Comparison of ENCODE assay signal across 25 cellular contexts in genomic region chr15:66625974-66626373, GRCh38.
DNase-seq lines count a peak whose midpoint lies in the region; ATAC-seq, FAIRE-seq and TF ChIP-seq lines count a peak whose summit lies in the region.
"Had no signal": no experiment of that assay in that cellular context is flagged by ENCODE, and none has a peak within 500 bp of the region (broad histone marks: within the 10 kb centered on the region; RNA-seq: fewer than 3 reads in every experiment).

No MANE protein-coding gene starts in this region.

- H3K9ac ChIP-seq in HepG2 (ENCODE audit: insufficient read depth, low read depth, low read length) = no peak overlapping the region
- no peak overlapping the region for H3K9ac ChIP-seq in smooth muscle cell (ENCODE audit: low read depth)
- H3K9ac ChIP-seq: SK-N-SH had no signal

- TF ChIP-seq EP300 in HepG2 (IDR thresholded peaks at IDR 0.05; ENCODE audit: low read depth in 2 of 2, low read length in 2 of 2) (no peak), HepG2 (CRISPR knock-in tag; IDR thresholded peaks at IDR 0.05; ENCODE audit: borderline replicate concordance) (no peak), transverse colon (IDR thresholded peaks at IDR 0.05; ENCODE audit: low read depth) (no peak)

- no peaks in the 10 kb centered on the region for H3K36me3 ChIP-seq in HepG2 (replicated peaks in 1 of 2; ENCODE audit: control insufficient read depth in 1 of 2, insufficient read depth in 2 of 2, low read length in 2 of 2)
- no peaks in the 10 kb centered on the region for H3K36me3 ChIP-seq in right lobe of liver
- no peaks in the 10 kb centered on the region for H3K36me3 ChIP-seq in Panc1 (ENCODE audit: control insufficient read depth, insufficient read depth, low read length)
- no peaks in the 10 kb centered on the region for H3K36me3 ChIP-seq in smooth muscle cell (ENCODE audit: low read depth)
- H3K36me3 ChIP-seq in transverse colon = no peaks in the 10 kb centered on the region
- H3K36me3 ChIP-seq: Peyer's patch had no signal

- BruUV-seq in HepG2 (replicated peaks; lab: Mats Ljungman, UMichigan) (no TSS peak), Panc1 (replicated peaks; lab: Mats Ljungman, UMichigan) (no TSS peak)

- H4K20me1 ChIP-seq in HepG2 (ENCODE audit: insufficient read depth, low read length) (no peaks in the 10 kb centered on the region), smooth muscle cell (ENCODE audit: low read depth) (no peaks in the 10 kb centered on the region)

- POLR2A ChIA-PET in HepG2 (lab: Yijun Ruan, JAX) (no interaction called here), Panc1 (lab: Charles Lee) (no interaction called here)

- 80% methylated on average over 4 of the region's 4 CpGs for WGBS in HepG2 (ENCODE audit: low lambda C conversion rate)
- WGBS in right lobe of liver (ENCODE audit: insufficient coverage, low coverage, low lambda C conversion rate, missing lambda C conversion rate) = 88% methylated on average over 4 of the region's 4 CpGs
- 83% methylated on average over 4 of the region's 4 CpGs for WGBS in smooth muscle cell (ENCODE audit: low lambda C conversion rate)
- WGBS in transverse colon (ENCODE audit: low coverage in 1 of 2), 2 donors = 82 to 83% methylated on average over 1 to 4 of the region's 4 CpGs

- TF ChIP-seq POLR2A in HepG2 (IDR thresholded peaks at IDR 0.05; ENCODE audit: insufficient read depth in 1 of 2, low read depth in 2 of 2, low read length in 2 of 2) (no peak), right lobe of liver (IDR thresholded peaks at IDR 0.05) (no peak), transverse colon (IDR thresholded peaks at IDR 0.05) (no peak)

- no peak for TF ChIP-seq RAD21 in HepG2 (CRISPR knock-in tag; IDR thresholded peaks at IDR 0.05)

- no peak for DNase-seq in HepG2 (ENCODE audit: low spot score)
- DNase-seq in right lobe of liver = no peak
- DNase-seq in Panc1 (ENCODE audit: low read depth, low spot score) = no peak
- peak; percentile 36 for DNase-seq in epithelial cell of esophagus (ENCODE audit: low read depth)
- no peak for DNase-seq in smooth muscle cell (lab: John Stamatoyannopoulos, UW; ENCODE audit: unreplicated experiment)
- DNase-seq in NCI-H1930 (lab: John Stamatoyannopoulos, UW) = no peak
- DNase-seq in transverse colon = no peak
- DNase-seq: Caco-2; CD8-positive, alpha-beta T cell; DMS79; EL; GF-D8; H7; Kasumi-1; NCI-H1105 treated with DMSO at 0.1 percent for 48 hours; NCI-H2029 treated with DMSO at 0.1 percent for 48 hours; NCI-H69; Peyer's patch; SIG-M5; SK-N-SH; SW 1271 had no signal

- CTCF ChIA-PET in HepG2 (lab: Yijun Ruan, JAX; ENCODE audit: low intra/inter-chr PET ratio, low total read pairs) (no interaction called here), Panc1 (lab: Charles Lee) (no interaction called here)

- in situ Hi-C loops in HepG2 (cut with HindIII; ENCODE audit: extremely low pct_ligation_motif_present, low pct_unique_long_range_greater_than_20kb) (no loop called here), Panc1 (cut with HindIII; ENCODE audit: low pct_unique_long_range_greater_than_20kb, low sequenced_read_pairs) (no loop called here), transverse colon (cut with MboI; ENCODE audit: low pct_ligation_motif_present in 1 of 4, low pct_unique_long_range_greater_than_20kb in 1 of 4, low sequenced_read_pairs in 3 of 4) (no loop called here)

- FAIRE-seq in HepG2 (lab: Jason Lieb, UNC) = no peak
- FAIRE-seq: GM12891 had no signal

- H3K79me2 ChIP-seq in HepG2 (ENCODE audit: insufficient read depth, low read length) (no peaks in the 10 kb centered on the region), smooth muscle cell (ENCODE audit: low read depth) (no peaks in the 10 kb centered on the region)

- H3K27ac ChIP-seq in HepG2 (ENCODE audit: extremely low read length, insufficient read depth, low read length) (no peak overlapping the region), right lobe of liver (no peak overlapping the region), Panc1 (ENCODE audit: low read length) (no peak overlapping the region), smooth muscle cell (ENCODE audit: low read depth) (peak overlapping the region; percentile 71), transverse colon (no peak overlapping the region)
- H3K27ac ChIP-seq: 22Rv1, C4-2B, Peyer's patch had no signal

- ATAC-seq in HepG2 (no peak), right lobe of liver (no peak), Panc1 (0 out of 2 replicates have a peak, but pooled peaks have one; percentile 18), GM21825 (IDR thresholded peaks at IDR 0.05; ENCODE audit: unreplicated experiment) (no peak)
- ATAC-seq: CD8-positive, alpha-beta T cell had no signal

- peaks cover 24% of the 10 kb centered on the region for H3K4me1 ChIP-seq in HepG2 (ENCODE audit: insufficient read depth, low read length)
- no peaks in the 10 kb centered on the region for H3K4me1 ChIP-seq in right lobe of liver
- peaks cover 18% of the 10 kb centered on the region for H3K4me1 ChIP-seq in Panc1 (ENCODE audit: control insufficient read depth, insufficient read depth, low read length)
- peaks cover 37% of the 10 kb centered on the region for H3K4me1 ChIP-seq in smooth muscle cell (ENCODE audit: low read depth)
- peaks cover 8 to 26% (median 19%) of the 10 kb centered on the region in 4 donors for H3K4me1 ChIP-seq in transverse colon

- H2AFZ ChIP-seq in HepG2 (ENCODE audit: low read length) (no peak overlapping the region), smooth muscle cell (ENCODE audit: low read depth) (peak overlapping the region; percentile 44)

- H3K4me2 ChIP-seq in HepG2 (ENCODE audit: low read depth, low read length) (no peak overlapping the region), smooth muscle cell (no peak overlapping the region)
- H3K4me2 ChIP-seq: SK-N-SH had no signal

- H3K27me3 ChIP-seq in HepG2 (ENCODE audit: control insufficient read depth in 1 of 2, insufficient read depth in 2 of 2, low read length in 2 of 2) (peaks cover 0 to 4% of the 10 kb centered on the region in 2 experiments; a peak in 2 of 5 replicates), right lobe of liver (no peaks in the 10 kb centered on the region), Panc1 (ENCODE audit: control insufficient read depth, insufficient read depth, low read length) (no peaks in the 10 kb centered on the region), smooth muscle cell (ENCODE audit: low read depth) (no peaks in the 10 kb centered on the region), transverse colon (peaks cover 6% of the 10 kb centered on the region)
- H3K27me3 ChIP-seq: Peyer's patch had no signal

- peaks cover 26% of the 10 kb centered on the region for H3F3A ChIP-seq in smooth muscle cell (ENCODE audit: low read depth)

- H3K4me3 ChIP-seq in HepG2 (replicated peaks in 1 of 3; ENCODE audit: insufficient read depth in 1 of 3, low read depth in 2 of 3, low read length in 3 of 3) (no peak overlapping the region), right lobe of liver (no peak overlapping the region), Panc1 (ENCODE audit: low read depth in 2 of 2, low read length in 2 of 2) (no peak overlapping the region), epithelial cell of esophagus (ENCODE audit: low read length) (no peak overlapping the region), smooth muscle cell (no peak overlapping the region), transverse colon (no peak overlapping the region)
- H3K4me3 ChIP-seq: Peyer's patch had no signal

- TF ChIP-seq CTCF in HepG2 (CRISPR knock-in tag; IDR thresholded peaks at IDR 0.05) (no peak), right lobe of liver (IDR thresholded peaks at IDR 0.05) (no peak), Panc1 (IDR thresholded peaks at IDR 0.05) (no peak), epithelial cell of esophagus (IDR thresholded peaks at IDR 0.05; ENCODE audit: insufficient read depth, low read depth, low read length, missing control alignments) (no peak), smooth muscle cell (IDR thresholded peaks at IDR 0.05; ENCODE audit: borderline replicate concordance, insufficient read depth, poor library complexity, severe bottlenecking) (no peak), transverse colon (IDR thresholded peaks at IDR 0.05) (no peak)

- no peaks in the 10 kb centered on the region for H3K9me3 ChIP-seq in HepG2 (ENCODE audit: low read length)
- no peaks in the 10 kb centered on the region for H3K9me3 ChIP-seq in right lobe of liver
- H3K9me3 ChIP-seq in Panc1 (ENCODE audit: control insufficient read depth, insufficient read depth, low read depth, low read length) = no peaks in the 10 kb centered on the region
- no peaks in the 10 kb centered on the region for H3K9me3 ChIP-seq in smooth muscle cell (replicated peaks; ENCODE audit: low read depth)
- no peaks in the 10 kb centered on the region for H3K9me3 ChIP-seq in transverse colon
- H3K9me3 ChIP-seq: Caco-2, Peyer's patch, SK-N-SH had no signal

- intact Hi-C loops in HepG2 (cut with micrococcal nuclease; ENCODE audit: unreplicated experiment) (no loop called here), right lobe of liver (cut with DNase I) (loop anchor here in 1 of 2 donors (10.0 kb wide), 1 partner anchor 69 kb away; no protein-coding TSS in a partner anchor), Panc1 (cut with micrococcal nuclease; ENCODE audit: unreplicated experiment) (no loop called here), transverse colon (cut with DNase I; ENCODE audit: low total_unique reads) (no loop called here)

TF ChIP-seq in HepG2, 621 proteins besides CTCF, POLR2A, EP300 and RAD21:
- TF ChIP-seq WIZ (CRISPR knock-in tag; IDR thresholded peaks at IDR 0.05) (no peak), MLLT10 (CRISPR knock-in tag; IDR thresholded peaks at IDR 0.05) (no peak), ZNF253 (CRISPR knock-in tag; IDR thresholded peaks at IDR 0.05; ENCODE audit: borderline replicate concordance) (no peak), ZKSCAN1 (IDR thresholded peaks at IDR 0.05; ENCODE audit: low read length) (no peak), ZNF292 (CRISPR knock-in tag; IDR thresholded peaks at IDR 0.05; ENCODE audit: borderline replicate concordance, low read depth) (no peak), CREB1 (IDR thresholded peaks at IDR 0.05) (peak; percentile 41; the same call in 1 of the 2 replicates), CREB1 (CRISPR knock-in tag; IDR thresholded peaks at IDR 0.05) (no peak)
